3 cellular contexts compared by ENCODE assay signal in the genomic region with DNA sequence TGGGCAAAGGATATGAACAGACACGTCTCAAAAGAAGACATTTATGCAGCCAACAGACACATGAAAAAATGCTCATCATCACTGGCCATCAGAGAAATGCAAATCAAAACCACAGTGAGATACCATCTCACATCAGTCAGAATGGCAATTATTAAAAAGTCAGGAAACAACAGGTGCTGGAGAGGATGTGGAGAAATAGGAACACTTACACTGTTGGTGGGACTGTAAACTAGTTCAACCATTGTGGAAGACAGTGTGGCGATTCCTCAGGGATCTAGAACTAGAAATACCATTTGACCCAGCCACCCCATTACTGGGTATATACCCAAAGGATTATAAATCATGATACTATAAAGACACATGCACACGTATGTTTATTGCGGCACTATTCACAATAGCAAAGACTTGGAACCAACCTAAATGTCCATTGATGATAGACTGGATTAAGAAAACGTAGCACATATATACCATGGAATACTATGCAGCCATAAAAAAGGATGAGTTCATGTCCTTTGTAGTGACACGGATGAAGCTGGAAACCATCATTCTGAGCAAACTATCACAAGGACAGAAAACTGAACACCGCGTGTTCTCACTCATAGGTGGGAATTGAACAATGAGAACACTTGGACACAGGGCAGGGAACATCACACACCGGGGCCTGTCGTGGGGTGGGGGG.
TF ChIP-seq lines count a peak whose summit lies in the region.
"Not testable (repeated sequence)": the region's sequence is repeated elsewhere in the genome, so short reads cannot be mapped to it uniquely, and the experiment has no call there.

No MANE protein-coding gene starts in this region.

TF ChIP-seq in HEK293, 187 proteins besides CTCF, POLR2A, EP300 and RAD21:
- TF ChIP-seq ZNF146 (tag by site-specific recombination; IDR thresholded peaks at IDR 0.05) (peak; percentile 91), ZNF184 (tag by site-specific recombination; IDR thresholded peaks at IDR 0.05) (peak; percentile 91)

TF ChIP-seq in K562, 482 proteins besides CTCF, POLR2A, EP300 and RAD21:
- peak; percentile 89 for TF ChIP-seq ZNF146 (CRISPR knock-in tag; IDR thresholded peaks at IDR 0.05; ENCODE audit: unreplicated experiment)
- TF ChIP-seq ZNF184 (CRISPR knock-in tag; IDR thresholded peaks at IDR 0.05): peak; percentile 49; the same call in 1 of the 2 replicates
TF ChIP-seq in K562: peak in this region for 2; not testable (repeated sequence) for 480.

TF ChIP-seq in HepG2, 621 proteins besides CTCF, POLR2A, EP300 and RAD21:
- TF ChIP-seq ZMYM3 (CRISPR knock-in tag; IDR thresholded peaks at IDR 0.05) (0 out of 2 replicates have a peak, but pooled peaks have one; percentile 21), FOXA1 (IDR thresholded peaks at IDR 0.05) (peak; percentile 9; the same call in 1 of the 2 replicates)
- TF ChIP-seq FOXA1 (CRISPR knock-in tag; IDR thresholded peaks at IDR 0.05): not testable (repeated sequence)
